Comparison of ENCODE assay signal across 10 cellular contexts in genomic region chr4:89469512-89469911, GRCh38.
DNase-seq lines count a peak whose midpoint lies in the region; ATAC-seq and TF ChIP-seq lines count a peak whose summit lies in the region.
"Had no signal": no experiment of that assay in that cellular context is flagged by ENCODE, and none has a peak within 500 bp of the region (broad histone marks: within the 10 kb centered on the region; RNA-seq: fewer than 3 reads in every experiment).

No MANE protein-coding gene starts in this region.

- CTCF ChIA-PET in CD4-positive, alpha-beta T cell (lab: Charles Lee), result no interaction called here

- H3K9me3 ChIP-seq in CD4-positive, alpha-beta T cell (ENCODE audit: control insufficient read depth, low read length), result no peaks in the 10 kb centered on the region
- H3K9me3 ChIP-seq in OCI-LY3 (ENCODE audit: insufficient read depth, low read length), result no peaks in the 10 kb centered on the region

- no peak overlapping the region for H2AFZ ChIP-seq in OCI-LY3 (ENCODE audit: low read depth, low read length)

- no peaks in the 10 kb centered on the region for H3K79me2 ChIP-seq in OCI-LY3 (ENCODE audit: low read length)

- ATAC-seq in CD4-positive, alpha-beta T cell (ENCODE audit: poor library complexity), result no peak
- ATAC-seq in GM21528 (IDR thresholded peaks at IDR 0.05; ENCODE audit: low FRiP score, unreplicated experiment), result peak; percentile 7
- ATAC-seq in GM19324 (IDR thresholded peaks at IDR 0.05; ENCODE audit: low FRiP score, unreplicated experiment), result no peak
- ATAC-seq in HG02938 (IDR thresholded peaks at IDR 0.05; ENCODE audit: unreplicated experiment), result no peak
- ATAC-seq: Panc1 had no signal

- no peaks in the 10 kb centered on the region for H3K27me3 ChIP-seq in CD4-positive, alpha-beta T cell (ENCODE audit: control insufficient read depth, insufficient read depth, low read length)
- no peaks in the 10 kb centered on the region for H3K27me3 ChIP-seq in OCI-LY3 (ENCODE audit: low read depth, low read length)

- H3K4me3 ChIP-seq in OCI-LY3 (ENCODE audit: low read length), result no peak overlapping the region
- peak overlapping the region; percentile 9 for H3K4me3 ChIP-seq in fibroblast of pulmonary artery (replicated peaks; ENCODE audit: low read depth, low read length)

- POLR2A ChIA-PET in CD4-positive, alpha-beta T cell (lab: Charles Lee), result no interaction called here

- no peak overlapping the region for H3K9ac ChIP-seq in OCI-LY3 (ENCODE audit: low read length)

- H3K4me1 Mint-ChIP-seq in CD4-positive, alpha-beta T cell (ENCODE audit: low read depth), result peaks cover 22% of the 10 kb centered on the region

- H3K4me2 ChIP-seq in OCI-LY3 (ENCODE audit: low read length), result peak overlapping the region; percentile 14; the same call in 1 of the 2 replicates

- TF ChIP-seq CTCF in CD4-positive, alpha-beta T cell (IDR thresholded peaks at IDR 0.05), result no peak
- no peak for TF ChIP-seq CTCF in OCI-LY3 (IDR thresholded peaks at IDR 0.05; ENCODE audit: low read depth, low read length)
- TF ChIP-seq CTCF in fibroblast of pulmonary artery (IDR thresholded peaks at IDR 0.05; ENCODE audit: low read length, missing control alignments), result no peak

- no peak overlapping the region for H3K4me3 Mint-ChIP-seq in CD4-positive, alpha-beta T cell

- H4K20me1 ChIP-seq in OCI-LY3 (ENCODE audit: insufficient read depth, low read length), result no peaks in the 10 kb centered on the region

- H3K27me3 Mint-ChIP-seq in CD4-positive, alpha-beta T cell, result no peaks in the 10 kb centered on the region

- H3K27ac ChIP-seq in CD4-positive, alpha-beta T cell (ENCODE audit: low read depth, low read length), result no peak overlapping the region
- H3K27ac ChIP-seq in OCI-LY3 (ENCODE audit: low read length), result no peak overlapping the region

- no peaks in the 10 kb centered on the region for H3K36me3 Mint-ChIP-seq in CD4-positive, alpha-beta T cell (ENCODE audit: low read depth)

- intact Hi-C loops in CD4-positive, alpha-beta T cell (cut with DNase I, micrococcal nuclease), result no loop called here

- no peaks in the 10 kb centered on the region for H3K4me1 ChIP-seq in OCI-LY3 (ENCODE audit: low read length)

- no peaks in the 10 kb centered on the region for H3K36me3 ChIP-seq in OCI-LY3 (replicated peaks; ENCODE audit: low read depth, low read length)

- H3K9me3 Mint-ChIP-seq in CD4-positive, alpha-beta T cell, result no peaks in the 10 kb centered on the region

- DNase-seq in CD4-positive, alpha-beta T cell, result no peak
- DNase-seq in fibroblast of pulmonary artery (ENCODE audit: low read depth), result no peak
- no peak for DNase-seq in NCI-H2196 (lab: John Stamatoyannopoulos, UW; ENCODE audit: unreplicated experiment)
- no peak for DNase-seq in NCI-H510A treated with DMSO at 0.1 percent for 48 hours (lab: John Stamatoyannopoulos, UW)
- DNase-seq: DND-41 had no signal

- peak overlapping the region; percentile 34 for H3K27ac Mint-ChIP-seq in CD4-positive, alpha-beta T cell
